In genomic region chr10:92430103-92430502, GRCh38 we compare ENCODE assay signal across 20 cellular contexts.
"Had no signal": no experiment of that assay in that cellular context is flagged by ENCODE, and none has a peak within 500 bp of the region (broad histone marks: within the 10 kb centered on the region; RNA-seq: fewer than 3 reads in every experiment).

No MANE protein-coding gene starts in this region.

- H3K4me3 Mint-ChIP-seq: activated CD4-positive, alpha-beta T cell treated with anti-CD3 and anti-CD28 coated beads for 36 hours; activated CD8-positive, alpha-beta T cell treated with anti-CD3 and anti-CD28 coated beads, Interleukin-2, amount 10 ng/mL, durations not matched to agents 7 days and 5 days; activated naive CD8-positive, alpha-beta T cell; central memory CD8-positive, alpha-beta T cell; natural killer cell; neural progenitor cell; stimulated activated naive B cell treated with anti-CD40 and anti-IgM and Interleukin-4, amounts not matched to agents 10 μg/mL and 1 μg/mL and 100 μg/mL, for 72 hours; T-helper 1 cell treated with Interleukin-12 subunit alpha and Interleukin-12 subunit beta and Interleukin-4 antibody, amounts not matched to agents 30 μg/mL and 1 μg/mL, for 36 hours had no signal

- ATAC-seq: activated CD4-positive, alpha-beta T cell treated with anti-CD3 and anti-CD28 coated beads for 36 hours; activated CD8-positive, alpha-beta T cell treated with anti-CD3 and anti-CD28 coated beads, Interleukin-2, amount 10 ng/mL, durations not matched to agents 7 days and 5 days; natural killer cell; stimulated activated naive B cell treated with anti-CD40 and anti-IgM and Interleukin-4, amounts not matched to agents 10 μg/mL and 1 μg/mL and 100 μg/mL, for 72 hours had no signal

- H3K27me3 Mint-ChIP-seq: activated CD4-positive, alpha-beta T cell treated with anti-CD3 and anti-CD28 coated beads for 36 hours; activated naive CD8-positive, alpha-beta T cell; central memory CD8-positive, alpha-beta T cell; stimulated activated naive B cell treated with anti-CD40 and anti-IgM and Interleukin-4, amounts not matched to agents 10 μg/mL and 1 μg/mL and 100 μg/mL, for 72 hours had no signal

- H3K4me1 Mint-ChIP-seq: activated CD4-positive, alpha-beta T cell treated with anti-CD3 and anti-CD28 coated beads for 36 hours; central memory CD8-positive, alpha-beta T cell; natural killer cell; neural progenitor cell had no signal

- H3K9me3 Mint-ChIP-seq: central memory CD8-positive, alpha-beta T cell; natural killer cell; neural progenitor cell; stimulated activated naive B cell treated with anti-CD40 and anti-IgM and Interleukin-4, amounts not matched to agents 10 μg/mL and 1 μg/mL and 100 μg/mL, for 72 hours; T-helper 1 cell treated with Interleukin-12 subunit alpha and Interleukin-12 subunit beta and Interleukin-4 antibody, amounts not matched to agents 30 μg/mL and 1 μg/mL, for 36 hours had no signal

- H3K36me3 Mint-ChIP-seq: activated naive CD8-positive, alpha-beta T cell; natural killer cell; neural progenitor cell; stimulated activated naive B cell treated with anti-CD40 and anti-IgM and Interleukin-4, amounts not matched to agents 10 μg/mL and 1 μg/mL and 100 μg/mL, for 72 hours had no signal

- DNase-seq: activated CD4-positive, alpha-beta T cell treated with anti-CD3 and anti-CD28 coated beads for 36 hours; activated CD4-positive, CD25-positive, alpha-beta regulatory T cell; activated CD8-positive, alpha-beta T cell treated with anti-CD3 and anti-CD28 coated beads, Interleukin-2, amount 10 ng/mL, durations not matched to agents 7 days and 5 days; activated effector memory CD4-positive, alpha-beta T cell treated with Interleukin-2 at 50 U/mL for 16 hours; activated naive CD4-positive, alpha-beta T cell treated with Interleukin-2 at 50 U/mL for 16 hours; anterior cingulate cortex; effector CD8-positive, alpha-beta T cell; hippocampal formation; kidney; mesendoderm; natural killer cell; occipital lobe; stimulated activated CD4-positive, alpha-beta T cell treated with anti-CD3 and anti-CD28 coated beads, Interleukin-15, amount 100 ng/mL, for 24 hours; stimulated activated CD4-positive, alpha-beta T cell treated with anti-CD3 and anti-CD28 coated beads, Interleukin-2, amount 100 ng/mL, for 24 hours; stimulated activated naive B cell treated with anti-CD40 and anti-IgM and Interleukin-4, amounts not matched to agents 10 μg/mL and 1 μg/mL and 100 μg/mL, for 72 hours; T-helper 9 cell had no signal

- H3K27ac Mint-ChIP-seq: activated CD4-positive, alpha-beta T cell treated with anti-CD3 and anti-CD28 coated beads for 36 hours; activated CD8-positive, alpha-beta T cell treated with anti-CD3 and anti-CD28 coated beads, Interleukin-2, amount 10 ng/mL, durations not matched to agents 7 days and 5 days; activated naive CD8-positive, alpha-beta T cell; natural killer cell; neural progenitor cell; stimulated activated naive B cell treated with anti-CD40 and anti-IgM and Interleukin-4, amounts not matched to agents 10 μg/mL and 1 μg/mL and 100 μg/mL, for 72 hours; T-helper 1 cell treated with Interleukin-12 subunit alpha and Interleukin-12 subunit beta and Interleukin-4 antibody, amounts not matched to agents 30 μg/mL and 1 μg/mL, for 36 hours had no signal
